ENCODE assay signal across 36 cellular contexts in the genomic region with DNA sequence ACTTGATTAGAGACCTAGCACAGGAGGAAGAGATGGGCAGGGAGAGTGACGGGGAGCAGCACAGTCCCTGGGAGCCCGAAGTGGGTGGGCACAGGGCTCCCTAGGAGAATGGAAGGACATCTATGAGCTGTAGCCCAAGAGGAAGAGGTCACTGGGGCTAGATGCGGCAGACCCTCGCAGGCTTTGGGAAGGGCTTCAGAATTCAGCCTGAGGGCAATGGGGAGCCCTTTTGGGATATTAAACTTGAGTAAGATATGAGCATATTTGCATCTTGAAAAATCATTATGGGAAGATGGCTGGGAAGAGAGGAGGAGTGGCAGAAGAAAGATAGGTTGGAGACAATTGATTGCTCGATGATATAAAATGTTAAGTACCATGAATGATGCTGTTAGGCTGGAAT. TPM values are rescaled to one million over a fixed set of nuclear protein-coding genes. Genes with fewer than 3 reads are reported as not detected.
DNase-seq lines count a peak whose midpoint lies in the region; ATAC-seq and TF ChIP-seq lines count a peak whose summit lies in the region.
"Had no signal": no experiment of that assay in that cellular context is flagged by ENCODE, and none has a peak within 500 bp of the region (broad histone marks: within the 10 kb centered on the region; RNA-seq: fewer than 3 reads in every experiment).

No MANE protein-coding gene starts in this region.

- no peak overlapping the region for H2AFZ ChIP-seq in fibroblast of lung (ENCODE audit: low read length)
- H2AFZ ChIP-seq: GM23248 had no signal

- H4K20me1 ChIP-seq in fibroblast of lung (ENCODE audit: control insufficient read depth, extremely low read depth, insufficient read depth, low read length) = no peaks in the 10 kb centered on the region

- TF ChIP-seq CTCF in heart right ventricle (IDR thresholded peaks at IDR 0.05) = no peak
- TF ChIP-seq CTCF in fibroblast of lung (conservative IDR thresholded peaks at IDR 0.05 in 1 of 2, IDR thresholded peaks at IDR 0.05 in 1 of 2; ENCODE audit: low read depth in 1 of 2, low read length in 2 of 2) = no peak
- TF ChIP-seq CTCF in uterus (IDR thresholded peaks at IDR 0.05) = no peak
- no peak for TF ChIP-seq CTCF in glutamatergic neuron (IDR thresholded peaks at IDR 0.05; ENCODE audit: partially characterized antibody, unreplicated experiment)
- no peak for TF ChIP-seq CTCF in WTC11 (IDR thresholded peaks at IDR 0.05)
- TF ChIP-seq CTCF in foreskin fibroblast (IDR thresholded peaks at IDR 0.05; ENCODE audit: low read depth, low read length) = no peak

- H3K36me3 ChIP-seq in heart right ventricle (peaks cover 0 to 71% (median 16%) of the 10 kb centered on the region in 9 donors), fibroblast of lung (ENCODE audit: control insufficient read depth, insufficient read depth, low read length) (peaks cover 47% of the 10 kb centered on the region), rectal smooth muscle tissue (ENCODE audit: control insufficient read depth, insufficient read depth, low read length) (peaks cover 66% of the 10 kb centered on the region), uterus (no peaks in the 10 kb centered on the region)
- H3K36me3 ChIP-seq: colonic mucosa had no signal

- no peak overlapping the region for H3K9ac ChIP-seq in fibroblast of lung (ENCODE audit: insufficient read depth, low read length)
- no peak overlapping the region for H3K9ac ChIP-seq in rectal smooth muscle tissue (ENCODE audit: low read length)
- H3K9ac ChIP-seq: GM23248 had no signal

- WGBS in heart right ventricle, 2 donors = 52 to 67% methylated on average over 5 of the region's 5 CpGs

- H3K27me3 Mint-ChIP-seq in glutamatergic neuron (ENCODE audit: unreplicated experiment) (peaks cover 5% of the 10 kb centered on the region), WTC11 (ENCODE audit: low read depth) (no peaks in the 10 kb centered on the region)
- H3K27me3 Mint-ChIP-seq: activated naive CD4-positive, alpha-beta T cell treated with anti-CD3 and anti-CD28 coated beads, Interleukin-2, amount 50 U/mL, for 24 hours; CD4-positive, alpha-beta T cell; natural killer cell treated with Interleukin-12 subunit alpha and Interleukin-12 subunit beta and Interleukin-15 and Interleukin-18, amount 100 ng/mL, for 72 hours had no signal

- DNase-seq in heart right ventricle (no peak), Right ventricle myocardium superior (no peak), fibroblast of lung (ENCODE audit: low read depth in 2 of 2) (no peak), uterus (no peak), glutamatergic neuron (no peak), WTC11 (ENCODE audit: low spot score) (no peak), foreskin fibroblast (no peak)
- DNase-seq: activated CD4-positive, alpha-beta T cell treated with anti-CD3 and anti-CD28 coated beads for 48 hours; activated CD8-positive, alpha-beta memory T cell treated with anti-CD3 and anti-CD28 coated beads for 24 hours; activated T-cell treated with anti-CD3 and anti-CD28 coated beads for 4 hours; amniotic stem cell; CD4-positive, alpha-beta T cell; colonic mucosa; erythroblast; foreskin keratinocyte; GM23248; mucosa of descending colon; NCI-H1092; NCI-H1694 treated with DMSO at 0.1 percent for 48 hours; NCI-H2171; NCI-H510A; small intestine; stimulated activated CD4-positive, alpha-beta T cell treated with anti-CD3 and anti-CD28 coated beads, Interleukin-1b, Interleukin-23, amount 100 ng/mL, for 48 hours; T1000 had no signal

- POLR2A ChIA-PET in WTC11 (lab: Charles Lee) = no interaction called here

- H3K27ac Mint-ChIP-seq in glutamatergic neuron (ENCODE audit: unreplicated experiment) (no peak overlapping the region), WTC11 (no peak overlapping the region)
- H3K27ac Mint-ChIP-seq: activated naive CD4-positive, alpha-beta T cell treated with anti-CD3 and anti-CD28 coated beads, Interleukin-2, amount 50 U/mL, for 24 hours; activated T-helper 2 cell treated with anti-CD3 and anti-CD28 coated beads, Interferon-gamma antibody, Interleukin-2, Interleukin-4, amounts not matched to agents 10 μg/mL and 5 μg/mL and 100 μg/mL, durations not matched to agents 14 hours and 24 hours and 36 hours; CD4-positive, alpha-beta T cell; natural killer cell treated with Interleukin-12 subunit alpha and Interleukin-12 subunit beta and Interleukin-15 and Interleukin-18, amount 100 ng/mL, for 72 hours had no signal

- H3K27me3 ChIP-seq in heart right ventricle (no peaks in the 10 kb centered on the region), fibroblast of lung (ENCODE audit: control insufficient read depth, insufficient read depth, low read length) (no peaks in the 10 kb centered on the region), rectal smooth muscle tissue (ENCODE audit: control insufficient read depth, insufficient read depth, low read length) (no peaks in the 10 kb centered on the region), uterus (no peaks in the 10 kb centered on the region)
- H3K27me3 ChIP-seq: colonic mucosa, foreskin keratinocyte, upper lobe of left lung had no signal

- TF ChIP-seq POLR2A in uterus (IDR thresholded peaks at IDR 0.05) = no peak

- no peak overlapping the region for H3K4me2 ChIP-seq in fibroblast of lung (ENCODE audit: extremely low read depth, insufficient read depth, low read length)

- intact Hi-C loops in heart right ventricle (cut with DNase I) (no loop called here), Right ventricle myocardium superior (cut with DNase I) (no loop called here), uterus (cut with DNase I; ENCODE audit: low total_unique reads) (no loop called here)

- H3K9me3 ChIP-seq in heart right ventricle = no peaks in the 10 kb centered on the region
- H3K9me3 ChIP-seq in fibroblast of lung (ENCODE audit: control insufficient read depth, insufficient read depth, low read depth, low read length) = no peaks in the 10 kb centered on the region
- no peaks in the 10 kb centered on the region for H3K9me3 ChIP-seq in uterus
- H3K9me3 ChIP-seq: colonic mucosa, mucosa of descending colon, upper lobe of left lung had no signal

- H3K4me1 Mint-ChIP-seq in glutamatergic neuron (ENCODE audit: low read depth, unreplicated experiment) (peaks cover 3% of the 10 kb centered on the region), WTC11 (peaks cover 47% of the 10 kb centered on the region)
- H3K4me1 Mint-ChIP-seq: activated naive CD4-positive, alpha-beta T cell treated with anti-CD3 and anti-CD28 coated beads, Interleukin-2, amount 50 U/mL, for 24 hours had no signal

- ATAC-seq in heart right ventricle = no peak
- no peak for ATAC-seq in Right ventricle myocardium superior (ENCODE audit: poor library complexity)
- ATAC-seq in WTC11 = no peak

- H3K4me3 Mint-ChIP-seq in glutamatergic neuron (ENCODE audit: unreplicated experiment) = no peak overlapping the region
- no peak overlapping the region for H3K4me3 Mint-ChIP-seq in WTC11
- H3K4me3 Mint-ChIP-seq: activated naive CD4-positive, alpha-beta T cell treated with anti-CD3 and anti-CD28 coated beads, Interleukin-2, amount 50 U/mL, for 24 hours; CD4-positive, alpha-beta T cell; natural killer cell treated with Interleukin-12 subunit alpha and Interleukin-12 subunit beta and Interleukin-15 and Interleukin-18, amount 100 ng/mL, for 72 hours had no signal

- CTCF ChIA-PET in WTC11 (lab: Charles Lee) = interaction anchor here (0.6 to 2.3 kb wide), 12 partner anchors 8 to 111 kb away, joined by 3 to 12 read pairs (median 4); a partner anchor contains a TSS

- peaks cover 21 to 83% (median 51%) of the 10 kb centered on the region in 9 donors for H3K4me1 ChIP-seq in heart right ventricle
- H3K4me1 ChIP-seq in fibroblast of lung (ENCODE audit: control insufficient read depth, extremely low read depth, insufficient read depth, low read length) = peaks cover 45% of the 10 kb centered on the region
- H3K4me1 ChIP-seq in rectal smooth muscle tissue (ENCODE audit: control insufficient read depth, insufficient read depth, low read length) = peaks cover 10% of the 10 kb centered on the region
- peaks cover 4 to 8% of the 10 kb centered on the region in 2 donors for H3K4me1 ChIP-seq in uterus
- H3K4me1 ChIP-seq: foreskin keratinocyte had no signal

- H3K27ac ChIP-seq in heart right ventricle (peak overlapping the region in 9 of 10 donors; percentile 82 to 99 (median 90)), fibroblast of lung (ENCODE audit: insufficient read depth, low read length) (peak overlapping the region; percentile 23), rectal smooth muscle tissue (ENCODE audit: low read depth, low read length) (peak overlapping the region; percentile 88), uterus (peak overlapping the region; percentile 99)
- H3K27ac ChIP-seq: foreskin keratinocyte, VCaP had no signal

- H3K4me3 ChIP-seq in heart right ventricle (peak overlapping the region in 7 of 10 donors; percentile 9 to 54 (median 40)), fibroblast of lung (replicated peaks in 1 of 4; ENCODE audit: control extremely low read depth in 1 of 4, insufficient read depth in 1 of 4, low read depth in 3 of 4, low read length in 4 of 4) (no peak overlapping the region), rectal smooth muscle tissue (ENCODE audit: low read length) (no peak overlapping the region), uterus (no peak overlapping the region), foreskin fibroblast (ENCODE audit: low read depth in 1 of 2, low read length in 2 of 2) (no peak overlapping the region)
- H3K4me3 ChIP-seq: colonic mucosa, GM23248, lung, mucosa of descending colon, upper lobe of left lung had no signal

- H3K36me3 Mint-ChIP-seq in glutamatergic neuron (ENCODE audit: unreplicated experiment) (no peaks in the 10 kb centered on the region), WTC11 (no peaks in the 10 kb centered on the region)
- H3K36me3 Mint-ChIP-seq: activated naive CD4-positive, alpha-beta T cell treated with anti-CD3 and anti-CD28 coated beads, Interleukin-2, amount 50 U/mL, for 24 hours; natural killer cell treated with Interleukin-12 subunit alpha and Interleukin-12 subunit beta and Interleukin-15 and Interleukin-18, amount 100 ng/mL, for 72 hours had no signal

- H3K9me3 Mint-ChIP-seq in glutamatergic neuron (ENCODE audit: unreplicated experiment) (peaks cover 4% of the 10 kb centered on the region), WTC11 (no peaks in the 10 kb centered on the region)
- H3K9me3 Mint-ChIP-seq: activated naive CD4-positive, alpha-beta T cell treated with anti-CD3 and anti-CD28 coated beads, Interleukin-2, amount 50 U/mL, for 24 hours; activated T-helper 2 cell treated with anti-CD3 and anti-CD28 coated beads, Interferon-gamma antibody, Interleukin-2, Interleukin-4, amounts not matched to agents 10 μg/mL and 5 μg/mL and 100 μg/mL, durations not matched to agents 14 hours and 24 hours and 36 hours; CD4-positive, alpha-beta T cell; natural killer cell treated with Interleukin-12 subunit alpha and Interleukin-12 subunit beta and Interleukin-15 and Interleukin-18, amount 100 ng/mL, for 72 hours had no signal

- H3K79me2 ChIP-seq in fibroblast of lung (ENCODE audit: control insufficient read depth, insufficient read depth, low read length) = peaks cover 4% of the 10 kb centered on the region

RNA-seq across cellular contexts. Expression of a gene that starts 48.9 kb away (rescaled TPM):
- total RNA-seq in heart right ventricle = under 1 TPM in 2 of 10 donors, not detected in 8; 0.44 to 0.83 TPM
- polyA plus RNA-seq in heart right ventricle = under 1 TPM in 1 of 2 donors, not detected in 1; 0.57 TPM
- total RNA-seq in Right ventricle myocardium superior = not detected
- total RNA-seq in fibroblast of lung = not detected in 2 replicates
- polyA plus RNA-seq in fibroblast of lung = 0.34 TPM in 1 of 2 replicates, not detected in the other
- polyA plus RNA-seq in fibroblast of lung (2012) = not detected in 2 replicates
- polyA minus RNA-seq in fibroblast of lung (ENCODE audit: low replicate concordance) = not detected in 2 replicates
- total RNA-seq in uterus = 1 to 10 TPM in 2 of 4 donors, not detected in 2; 1.6 to 2.3 TPM
- 0.88 TPM for total RNA-seq in glutamatergic neuron (ENCODE audit: unreplicated experiment)
- not detected in 3 replicates for total RNA-seq in WTC11 (2021)
- total RNA-seq: A172; activated T-helper 2 cell treated with anti-CD3 and anti-CD28 coated beads, Interferon-gamma antibody, Interleukin-2, Interleukin-4, amounts not matched to agents 10 μg/mL and 5 μg/mL and 100 μg/mL, durations not matched to agents 14 hours and 24 hours and 36 hours; bronchial epithelial cell; CD4-positive, alpha-beta T cell; foreskin keratinocyte; GM23248; kidney epithelial cell; M059J; natural killer cell treated with Interleukin-12 subunit alpha and Interleukin-12 subunit beta and Interleukin-15 and Interleukin-18, amount 100 ng/mL, for 72 hours; renal cortical epithelial cell had no signal
- polyA plus RNA-seq: foreskin keratinocyte had no signal

Comparison
In these comparisons a context has a peak if more than half of its experiments do, and no peak if none do; other contexts are left out.
1. H3K27ac ChIP-seq: peak in every context shown above with its lines; median percentile 99 in uterus; 90 in heart right ventricle; 88 in rectal smooth muscle tissue; 23 in fibroblast of lung.
2. H3K4me3 ChIP-seq: peak in heart right ventricle (7 of 10); none in fibroblast of lung (0 of 4), rectal smooth muscle tissue (single experiment), uterus (0 of 2) and foreskin fibroblast (0 of 2).